In genomic region chr4:27289704-27290103, GRCh38 we compare ENCODE assay signal across 17 cellular contexts.
DNase-seq lines count a peak whose midpoint lies in the region; TF ChIP-seq lines count a peak whose summit lies in the region.
"Had no signal": no experiment of that assay in that cellular context is flagged by ENCODE, and none has a peak within 500 bp of the region (broad histone marks: within the 10 kb centered on the region; RNA-seq: fewer than 3 reads in every experiment).

No MANE protein-coding gene starts in this region.

- peak overlapping the region; percentile 35 for H2BK120ac ChIP-seq in mesendoderm (ENCODE audit: low read depth, low read length)

- no peak overlapping the region for H2BK15ac ChIP-seq in mesendoderm (replicated peaks; ENCODE audit: low read depth)

- no peaks in the 10 kb centered on the region for H3K27me3 Mint-ChIP-seq in endodermal cell (ENCODE audit: insufficient read depth)
- H3K27me3 Mint-ChIP-seq in CD14-positive monocyte (ENCODE audit: low read depth in 3 of 3): no peaks in the 10 kb centered on the region
- H3K27me3 Mint-ChIP-seq: CD4-positive, alpha-beta T cell had no signal

- H3K4me3 ChIP-seq in NT2/D1 (ENCODE audit: insufficient read length, low read depth) (no peak overlapping the region), endodermal cell (ENCODE audit: low read length) (peak overlapping the region; percentile 22), mesendoderm (ENCODE audit: low read length) (no peak overlapping the region), esophagus muscularis mucosa (no peak overlapping the region)
- H3K4me3 ChIP-seq: BLaER1 had no signal

- H3K27ac ChIP-seq in endodermal cell (ENCODE audit: low read depth, low read length) (no peak overlapping the region), mesendoderm (ENCODE audit: low read depth, low read length) (peak overlapping the region; percentile 59), esophagus muscularis mucosa (replicated peaks in 1 of 4) (no peak overlapping the region)
- H3K27ac ChIP-seq: BLaER1 had no signal

- no peak overlapping the region for H2AK5ac ChIP-seq in mesendoderm (ENCODE audit: low read length)

- H3K27ac Mint-ChIP-seq in endodermal cell: peak overlapping the region; percentile 50
- H3K27ac Mint-ChIP-seq in CD14-positive monocyte: no peak overlapping the region
- H3K27ac Mint-ChIP-seq: CD4-positive, alpha-beta T cell; CD8-positive, alpha-beta T cell had no signal

- H3K36me3 ChIP-seq in NT2/D1 (ENCODE audit: insufficient read depth, insufficient read length, low read length): no peaks in the 10 kb centered on the region
- H3K36me3 ChIP-seq in endodermal cell (ENCODE audit: control insufficient read depth, insufficient read depth, low read length): no peaks in the 10 kb centered on the region
- no peaks in the 10 kb centered on the region for H3K36me3 ChIP-seq in mesendoderm (ENCODE audit: control insufficient read depth, insufficient read depth, low read length)
- no peaks in the 10 kb centered on the region for H3K36me3 ChIP-seq in esophagus muscularis mucosa
- H3K36me3 ChIP-seq: BE2C, BLaER1 had no signal

- H3K9me3 ChIP-seq in NT2/D1 (ENCODE audit: insufficient read depth, low read length) (no peaks in the 10 kb centered on the region), endodermal cell (ENCODE audit: control insufficient read depth, low read length) (no peaks in the 10 kb centered on the region), esophagus muscularis mucosa (no peaks in the 10 kb centered on the region)
- H3K9me3 ChIP-seq: BE2C, BLaER1, Caco-2 had no signal

- no peak overlapping the region for H3K4me2 ChIP-seq in mesendoderm (ENCODE audit: low read length)
- H3K4me2 ChIP-seq: BLaER1 had no signal

- H3K18ac ChIP-seq in mesendoderm (ENCODE audit: low read length): no peak overlapping the region

- H3K27me3 ChIP-seq in NT2/D1 (ENCODE audit: insufficient read depth, insufficient read length) (no peaks in the 10 kb centered on the region), endodermal cell (ENCODE audit: control insufficient read depth, insufficient read depth, low read length, poor library complexity, severe bottlenecking) (no peaks in the 10 kb centered on the region), mesendoderm (ENCODE audit: insufficient read depth, low read length, poor library complexity) (no peaks in the 10 kb centered on the region), esophagus muscularis mucosa (no peaks in the 10 kb centered on the region)
- H3K27me3 ChIP-seq: BE2C, BLaER1 had no signal

- no peaks in the 10 kb centered on the region for H3K9me3 Mint-ChIP-seq in endodermal cell
- H3K9me3 Mint-ChIP-seq in CD14-positive monocyte: peaks cover 0 to 3% (median 0%) of the 10 kb centered on the region in 7 donors
- H3K9me3 Mint-ChIP-seq: CD4-positive, alpha-beta T cell; CD8-positive, alpha-beta T cell had no signal

- no peak for TF ChIP-seq EP300 in esophagus muscularis mucosa (IDR thresholded peaks at IDR 0.05)

- H3K79me1 ChIP-seq in mesendoderm (ENCODE audit: low read length): no peaks in the 10 kb centered on the region

- H3K4ac ChIP-seq in mesendoderm (ENCODE audit: low read depth, low read length): no peak overlapping the region

- no peak overlapping the region for H4K8ac ChIP-seq in mesendoderm (ENCODE audit: low read depth, low read length)

- DNase-seq in NT2/D1 (ENCODE audit: low read depth, low spot score): peak; percentile 18
- DNase-seq in endodermal cell: peak; percentile 49
- DNase-seq in mesendoderm: peak; percentile 67
- DNase-seq in stimulated activated CD4-positive, alpha-beta T cell treated with anti-CD3 and anti-CD28 coated beads, Interleukin-4, amount 100 ng/mL, for 24 hours: no peak
- no peak for DNase-seq in CD14-positive monocyte (ENCODE audit: low spot score)
- no peak for DNase-seq in esophagus muscularis mucosa (ENCODE audit: extremely low spot score)
- DNase-seq: 8988T; ACHN; BE2C; C1 segment of cervical spinal cord; Caco-2; Calu3; CD4-positive, alpha-beta T cell; CD8-positive, alpha-beta T cell; DMS79 treated with DMSO at 0.1 percent for 48 hours; GF-D8 had no signal

- H3K4me3 Mint-ChIP-seq in endodermal cell: no peak overlapping the region
- no peak overlapping the region for H3K4me3 Mint-ChIP-seq in CD14-positive monocyte
- H3K4me3 Mint-ChIP-seq: CD4-positive, alpha-beta T cell; CD8-positive, alpha-beta T cell had no signal

- TF ChIP-seq CTCF in endodermal cell (conservative IDR thresholded peaks at IDR 0.05): no peak
- TF ChIP-seq CTCF in CD14-positive monocyte (IDR thresholded peaks at IDR 0.05): no peak
- TF ChIP-seq CTCF in esophagus muscularis mucosa (IDR thresholded peaks at IDR 0.05): no peak

- peak overlapping the region; percentile 82 for H2BK5ac ChIP-seq in mesendoderm (ENCODE audit: low read length)

- H3K36me3 Mint-ChIP-seq in endodermal cell (ENCODE audit: low read depth): no peaks in the 10 kb centered on the region
- no peaks in the 10 kb centered on the region for H3K36me3 Mint-ChIP-seq in CD14-positive monocyte
- H3K36me3 Mint-ChIP-seq: CD8-positive, alpha-beta T cell had no signal

- no peaks in the 10 kb centered on the region for H3K79me2 ChIP-seq in mesendoderm (ENCODE audit: control insufficient read depth, insufficient read depth, low read length)

- 65 to 70% methylated on average over 2 to 3 of the region's 3 CpGs for WGBS in endodermal cell (ENCODE audit: insufficient coverage in 1 of 2, insufficient read length in 1 of 2), 2 experiments
- no CpG with 5 or more reads among the region's 3 CpGs for whole genome bisulfite sequencing in mesendoderm (ENCODE audit: extremely low coverage, insufficient coverage, low lambda C conversion rate)
- 66% methylated on average over 3 of the region's 3 CpGs for WGBS in esophagus muscularis mucosa

- no peak overlapping the region for H3K23ac ChIP-seq in mesendoderm (ENCODE audit: low read length)

- TF ChIP-seq POLR2A in esophagus muscularis mucosa (IDR thresholded peaks at IDR 0.05; ENCODE audit: low read depth): no peak

- H3K56ac ChIP-seq in mesendoderm (ENCODE audit: low read length): peak overlapping the region; percentile 68

- H4K5ac ChIP-seq in mesendoderm (ENCODE audit: low read length): no peak overlapping the region

- intact Hi-C loops in CD14-positive monocyte (cut with micrococcal nuclease) (no loop called here), esophagus muscularis mucosa (cut with DNase I) (no loop called here)

- H3K4me1 Mint-ChIP-seq in endodermal cell (peaks cover 16% of the 10 kb centered on the region), CD14-positive monocyte (no peaks in the 10 kb centered on the region)

- H3K4me1 ChIP-seq in NT2/D1 (ENCODE audit: insufficient read depth, insufficient read length) (no peaks in the 10 kb centered on the region), endodermal cell (ENCODE audit: control insufficient read depth, insufficient read depth, low read length) (peaks cover 12% of the 10 kb centered on the region), mesendoderm (ENCODE audit: control insufficient read depth, low read depth, low read length) (peaks cover 4% of the 10 kb centered on the region), esophagus muscularis mucosa (no peaks in the 10 kb centered on the region)
- H3K4me1 ChIP-seq: BE2C, BLaER1, Caco-2 had no signal

- H3K9ac ChIP-seq in NT2/D1 (ENCODE audit: insufficient read length, low read depth) (no peak overlapping the region), endodermal cell (ENCODE audit: extremely low read depth, low read length, poor library complexity, severe bottlenecking) (no peak overlapping the region), mesendoderm (ENCODE audit: low read length) (no peak overlapping the region)
- H3K9ac ChIP-seq: BLaER1 had no signal

Comparison
In these comparisons a context has a peak if more than half of its experiments do, and no peak if none do; other contexts are left out.
1. DNase-seq: peak in NT2/D1 (single experiment), endodermal cell (single experiment) and mesendoderm (single experiment); none in stimulated activated CD4-positive, alpha-beta T cell treated with anti-CD3 and anti-CD28 coated beads, Interleukin-4, amount 100 ng/mL, for 24 hours (single experiment), CD14-positive monocyte (single experiment) and esophagus muscularis mucosa (single experiment).